ENCODE assay signal across 8 cellular contexts in the genomic region with DNA sequence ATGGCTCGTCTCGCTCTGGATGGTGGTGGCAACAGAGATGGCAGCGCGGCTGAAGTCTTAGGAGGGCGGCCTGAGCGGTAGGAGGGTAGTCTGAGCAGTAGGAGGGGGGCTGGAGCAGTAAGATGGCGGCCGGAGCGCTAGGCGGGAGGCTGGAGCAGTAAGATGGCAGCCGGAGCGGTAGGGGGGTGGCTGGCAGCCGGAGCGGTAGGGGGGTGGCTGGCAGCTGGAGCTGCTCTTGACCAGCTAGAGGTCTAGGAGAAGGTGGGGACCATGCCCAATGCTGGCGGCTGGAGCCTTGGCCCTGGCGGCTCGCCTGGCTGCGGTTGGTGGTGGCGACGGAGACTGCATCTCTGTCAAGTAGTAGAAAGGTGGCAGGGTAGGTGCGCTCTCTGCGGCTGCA.
A peak's percentile ranks its signal among the peaks of the same experiment; 100 is the strongest.
DNase-seq lines count a peak whose midpoint lies in the region; ATAC-seq, FAIRE-seq and TF ChIP-seq lines count a peak whose summit lies in the region.
"Not testable (repeated sequence)": the region's sequence is repeated elsewhere in the genome, so short reads cannot be mapped to it uniquely, and the experiment has no call there.

No MANE protein-coding gene starts in this region.

- TF ChIP-seq EP300 in K562 (IDR thresholded peaks at IDR 0.05; ENCODE audit: low read length) = not testable (repeated sequence)

- H3K4me3 ChIP-seq in K562; kidney (ENCODE audit: low read length in 2 of 2); spleen: not testable (repeated sequence)

- TF ChIP-seq CTCF in CD14-positive monocyte (IDR thresholded peaks at IDR 0.05); K562 (IDR thresholded peaks at IDR 0.05 in 2 of 3, conservative IDR thresholded peaks at IDR 0.05 in 1 of 3; ENCODE audit: insufficient read depth in 2 of 3, low read depth in 1 of 3, low read length in 3 of 3); chondrocyte (IDR thresholded peaks at IDR 0.05); kidney (IDR thresholded peaks at IDR 0.05; ENCODE audit: borderline replicate concordance, extremely low read depth, insufficient read depth); spleen (IDR thresholded peaks at IDR 0.05 in 8 of 11, conservative IDR thresholded peaks at IDR 0.05 in 3 of 11): not testable (repeated sequence)

- H3K4me2 ChIP-seq in K562 (ENCODE audit: insufficient read depth, low read length) = not testable (repeated sequence)

- not testable (repeated sequence) for H3K4me1 Mint-ChIP-seq in CD14-positive monocyte; chondrocyte (ENCODE audit: low read depth)

- H3K27me3 ChIP-seq in K562 (ENCODE audit: control insufficient read depth in 2 of 2, insufficient read depth in 2 of 2, low read length in 2 of 2); spleen (replicated peaks in 1 of 7): not testable (repeated sequence)

- no CpG with 5 or more reads among the region's 22 CpGs for WGBS in K562 (ENCODE audit: insufficient coverage, low coverage, missing lambda C conversion rate)
- 91 to 95% (median 94%) methylated on average over 4 to 14 of the region's 22 CpGs for WGBS in spleen, 5 donors

- H4K20me1 ChIP-seq in K562 (replicated peaks; ENCODE audit: control insufficient read depth, insufficient read depth, low read length) = not testable (repeated sequence)

- H3K4me1 ChIP-seq in K562 (replicated peaks in 1 of 2; ENCODE audit: control insufficient read depth in 2 of 2, insufficient read depth in 2 of 2, low read length in 2 of 2); kidney (ENCODE audit: control insufficient read depth in 1 of 2, insufficient read depth in 1 of 2, low read depth in 1 of 2, low read length in 2 of 2); spleen: not testable (repeated sequence)

- ATAC-seq in K562 = peak; percentile 49; the same call in 1 of the 3 replicates

- not testable (repeated sequence) for H3K27ac ChIP-seq in K562 (ENCODE audit: extremely low read depth, low read depth, low read length); kidney (ENCODE audit: low read depth in 2 of 2, low read length in 2 of 2); spleen

- not testable (repeated sequence) for BruUV-seq in K562 (replicated peaks; lab: Mats Ljungman, UMichigan)

- H3K27me3 Mint-ChIP-seq in CD14-positive monocyte (ENCODE audit: low read depth in 3 of 3); chondrocyte (ENCODE audit: low read depth): not testable (repeated sequence)

- POLR2A ChIA-PET in K562 (lab: Yijun Ruan, JAX) = not testable (repeated sequence)

- TF ChIP-seq POLR2A in K562 (conservative IDR thresholded peaks at IDR 0.05); spleen (IDR thresholded peaks at IDR 0.05): not testable (repeated sequence)

- H3K9me1 ChIP-seq in K562 (ENCODE audit: control insufficient read depth, insufficient read depth, low read length) = not testable (repeated sequence)

- not testable (repeated sequence) for H2AFZ ChIP-seq in K562 (ENCODE audit: low read depth, low read length)

- not testable (repeated sequence) for TF ChIP-seq RAD21 in K562 (CRISPR knock-in tag; conservative IDR thresholded peaks at IDR 0.05 in 1 of 2, IDR thresholded peaks at IDR 0.05 in 1 of 2)

- intact Hi-C loops in CD14-positive monocyte (cut with micrococcal nuclease); K562 (cut with micrococcal nuclease); kidney (cut with DNase I); posterior vena cava (cut with DNase I); spleen (cut with DNase I; ENCODE audit: low total_unique reads): not testable (repeated sequence)

- H3K9ac ChIP-seq in K562 (ENCODE audit: insufficient read depth in 1 of 2, low read depth in 2 of 2, low read length in 2 of 2); kidney (ENCODE audit: low read length in 2 of 2): not testable (repeated sequence)

- in situ Hi-C loops in K562 (cut with MboI) = not testable (repeated sequence)

- not testable (repeated sequence) for H3K4me3 Mint-ChIP-seq in CD14-positive monocyte; chondrocyte (ENCODE audit: unreplicated experiment)

- H3K79me2 ChIP-seq in K562 (ENCODE audit: control insufficient read depth, insufficient read depth, low read length) = not testable (repeated sequence)

- DNase-seq in CD14-positive monocyte (ENCODE audit: low spot score) = peak; percentile 10
- DNase-seq in activated effector memory CD4-positive, alpha-beta T cell treated with anti-CD3 and anti-CD28 coated beads, Interleukin-2, amount 50 U/mL, for 16 hours = peak; percentile 21
- DNase-seq in K562 (ENCODE audit: extremely low read depth in 1 of 4, low spot score in 3 of 4) = not testable (repeated sequence)
- DNase-seq in chondrocyte (ENCODE audit: low spot score) = peak; percentile 32
- peak; percentile 41 for DNase-seq in kidney
- peak; percentile 20 for DNase-seq in mesenteric fat pad (ENCODE audit: low spot score)
- DNase-seq in posterior vena cava (ENCODE audit: low spot score) = peak; percentile 7
- DNase-seq in spleen = peak; percentile 47

- CTCF ChIA-PET in K562 (lab: Yijun Ruan, JAX; ENCODE audit: low intra/inter-chr PET ratio) = not testable (repeated sequence)

- H3K9me3 ChIP-seq in K562 (replicated peaks; ENCODE audit: control insufficient read depth, insufficient read depth, low read depth, low read length); kidney (ENCODE audit: control insufficient read depth in 1 of 2, low read length in 2 of 2); spleen: not testable (repeated sequence)

- FAIRE-seq in K562 (lab: Jason Lieb, UNC); kidney (lab: Jason Lieb, UNC): not testable (repeated sequence)

- not testable (repeated sequence) for H3K9me3 Mint-ChIP-seq in CD14-positive monocyte; chondrocyte (ENCODE audit: low read depth)

- not testable (repeated sequence) for H3K27ac Mint-ChIP-seq in CD14-positive monocyte; chondrocyte (ENCODE audit: unreplicated experiment)

- H3K36me3 ChIP-seq in K562 (ENCODE audit: control insufficient read depth, insufficient read depth, low read length); kidney (ENCODE audit: control insufficient read depth in 1 of 2, insufficient read depth in 2 of 2, low read length in 2 of 2); spleen: not testable (repeated sequence)

- not testable (repeated sequence) for H3K36me3 Mint-ChIP-seq in CD14-positive monocyte; chondrocyte (ENCODE audit: low read depth)
